18 cellular contexts compared by ENCODE assay signal in the genomic region with DNA sequence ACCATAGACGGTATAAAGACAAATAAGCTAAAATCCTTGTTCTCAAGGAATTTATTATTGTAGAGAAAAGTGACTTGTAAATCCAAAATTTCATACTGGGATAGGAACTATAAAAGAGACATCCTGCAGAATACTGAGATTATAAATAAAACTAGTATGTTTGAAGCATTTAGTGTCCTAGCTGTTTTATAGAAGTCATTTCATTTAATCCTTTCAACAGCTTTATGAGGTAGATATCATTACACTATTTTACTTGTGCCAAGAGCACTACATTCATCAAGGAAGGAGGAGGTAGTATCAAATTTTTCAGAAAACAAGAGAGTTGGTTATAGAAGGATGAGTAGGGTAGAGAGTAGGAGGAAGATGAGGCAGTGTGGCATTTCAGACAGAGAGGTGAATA.
DNase-seq lines count a peak whose midpoint lies in the region; ATAC-seq and TF ChIP-seq lines count a peak whose summit lies in the region.
"Had no signal": no experiment of that assay in that cellular context is flagged by ENCODE, and none has a peak within 500 bp of the region (broad histone marks: within the 10 kb centered on the region; RNA-seq: fewer than 3 reads in every experiment).

No MANE protein-coding gene starts in this region.

- POLR2A ChIA-PET in CD4-positive, alpha-beta T cell (lab: Charles Lee) = no interaction called here
- POLR2A ChIA-PET in PC-3 (lab: Charles Lee; ENCODE audit: unreplicated experiment) = no interaction called here

- H3K4me3 Mint-ChIP-seq in CD4-positive, alpha-beta T cell = no peak overlapping the region
- no peak overlapping the region for H3K4me3 Mint-ChIP-seq in nephron
- no peak overlapping the region for H3K4me3 Mint-ChIP-seq in stimulated activated naive B cell treated with anti-CD40 and anti-IgM and Interleukin-4, amounts not matched to agents 10 μg/mL and 1 μg/mL and 100 μg/mL, for 72 hours
- H3K4me3 Mint-ChIP-seq: CD4-positive, alpha-beta memory T cell; IgD-negative memory B cell had no signal

- no peaks in the 10 kb centered on the region for H3K27me3 ChIP-seq in CD4-positive, alpha-beta T cell (ENCODE audit: control insufficient read depth, insufficient read depth, low read length)
- H3K27me3 ChIP-seq in PC-3 (ENCODE audit: low read length) = no peaks in the 10 kb centered on the region
- no peaks in the 10 kb centered on the region for H3K27me3 ChIP-seq in transverse colon
- H3K27me3 ChIP-seq in testis = no peaks in the 10 kb centered on the region
- H3K27me3 ChIP-seq: MG63 had no signal

- TF ChIP-seq EP300 in transverse colon (IDR thresholded peaks at IDR 0.05; ENCODE audit: low read depth) = no peak

- BruUV-seq in PC-3 (replicated peaks; lab: Mats Ljungman, UMichigan) = no TSS peak

- H3K4me3 ChIP-seq in PC-3 (ENCODE audit: low read length) (no peak overlapping the region), transverse colon (no peak overlapping the region), testis (no peak overlapping the region)
- H3K4me3 ChIP-seq: MG63 had no signal

- H3K79me2 ChIP-seq in PC-3 (ENCODE audit: low read length) = no peaks in the 10 kb centered on the region

- intact Hi-C loops in CD4-positive, alpha-beta T cell (cut with DNase I, micrococcal nuclease) = no loop called here
- intact Hi-C loops in PC-3 (cut with micrococcal nuclease) (loop anchor here (2.0 to 5.0 kb wide), 3 partner anchors 21 to 152 kb away; partner anchors contain the start of gene OLFML2B), transverse colon (cut with DNase I; ENCODE audit: low total_unique reads) (loop anchor here (10.0 kb wide), 1 partner anchor 139 kb away; the partner anchor contains the start of gene OLFML2B), testis (cut with DNase I; ENCODE audit: low total_unique reads) (no loop called here)

- peaks cover 5% of the 10 kb centered on the region for H3F3A ChIP-seq in PC-3 (ENCODE audit: low read length, unreplicated experiment)

- peak overlapping the region; percentile 9 for H3K27ac Mint-ChIP-seq in CD4-positive, alpha-beta T cell
- H3K27ac Mint-ChIP-seq in nephron = peak overlapping the region; percentile 35 to 69 (median 63)
- no peak overlapping the region for H3K27ac Mint-ChIP-seq in stimulated activated naive B cell treated with anti-CD40 and anti-IgM and Interleukin-4, amounts not matched to agents 10 μg/mL and 1 μg/mL and 100 μg/mL, for 72 hours
- H3K27ac Mint-ChIP-seq: CD4-positive, alpha-beta memory T cell; IgD-negative memory B cell had no signal

- CTCF ChIA-PET in CD4-positive, alpha-beta T cell (lab: Charles Lee) = interaction anchor here (0.8 kb wide), 1 partner anchor 40 kb away, joined by 3 read pairs; no protein-coding TSS in a partner anchor
- CTCF ChIA-PET in PC-3 (lab: Charles Lee) = no interaction called here

- no peak overlapping the region for H3K27ac ChIP-seq in CD4-positive, alpha-beta T cell (ENCODE audit: low read depth, low read length)
- no peak overlapping the region for H3K27ac ChIP-seq in PC-3 (ENCODE audit: low read length)
- peak overlapping the region in 3 of 4 donors; percentile 9 to 40 (median 9) for H3K27ac ChIP-seq in transverse colon
- no peak overlapping the region for H3K27ac ChIP-seq in testis

- no peaks in the 10 kb centered on the region for H3K9me3 ChIP-seq in CD4-positive, alpha-beta T cell (ENCODE audit: control insufficient read depth, low read length)
- no peaks in the 10 kb centered on the region for H3K9me3 ChIP-seq in PC-3 (ENCODE audit: low read length)
- no peaks in the 10 kb centered on the region for H3K9me3 ChIP-seq in transverse colon
- no peaks in the 10 kb centered on the region for H3K9me3 ChIP-seq in testis
- H3K9me3 ChIP-seq: MG63 had no signal

- H3K27me3 Mint-ChIP-seq in CD4-positive, alpha-beta T cell = no peaks in the 10 kb centered on the region
- no peaks in the 10 kb centered on the region for H3K27me3 Mint-ChIP-seq in nephron (ENCODE audit: low read depth)
- no peaks in the 10 kb centered on the region for H3K27me3 Mint-ChIP-seq in stimulated activated naive B cell treated with anti-CD40 and anti-IgM and Interleukin-4, amounts not matched to agents 10 μg/mL and 1 μg/mL and 100 μg/mL, for 72 hours
- H3K27me3 Mint-ChIP-seq: CD4-positive, alpha-beta memory T cell; IgD-negative memory B cell had no signal

- DNase-seq in CD4-positive, alpha-beta T cell = no peak
- DNase-seq in PC-3 (no peak), transverse colon (no peak), DMS79 treated with DMSO at 0.1 percent for 48 hours (lab: John Stamatoyannopoulos, UW) (no peak), testis (no peak)
- no peak for DNase-seq in stimulated activated naive B cell treated with anti-CD40 and anti-IgM and Interleukin-4, amounts not matched to agents 10 μg/mL and 1 μg/mL and 100 μg/mL, for 72 hours
- DNase-seq: CD4-positive, alpha-beta memory T cell; Karpas-422; MG63; NCI-H1048; NCI-H1436; NCI-H1930; NCI-H345; NCI-H524 treated with DMSO at 0.1 percent for 48 hours; RPMI8226; SHP77 treated with DMSO at 0.1 percent for 48 hours had no signal

- WGBS in transverse colon (ENCODE audit: low coverage in 1 of 2), 2 donors = 53 to 68% methylated on average over 1 of the region's 1 CpG
- 62 to 84% methylated on average over 1 of the region's 1 CpG for WGBS in testis, 2 donors

- no peak overlapping the region for H2AFZ ChIP-seq in PC-3 (ENCODE audit: low read length)

- H4K20me1 ChIP-seq in PC-3 (ENCODE audit: low read length) = no peaks in the 10 kb centered on the region

- no peaks in the 10 kb centered on the region for H3K36me3 ChIP-seq in PC-3 (ENCODE audit: low read depth, low read length)
- peaks cover 0 to 9% (median 0%) of the 10 kb centered on the region in 4 donors for H3K36me3 ChIP-seq in transverse colon
- H3K36me3 ChIP-seq in testis (ENCODE audit: low read depth, missing control alignments) = no peaks in the 10 kb centered on the region

- H3K4me1 ChIP-seq in PC-3 (ENCODE audit: insufficient read depth, low read length) (peaks cover 23% of the 10 kb centered on the region), transverse colon (peaks cover 0 to 11% (median 5%) of the 10 kb centered on the region in 4 donors), testis (no peaks in the 10 kb centered on the region)

- ATAC-seq in CD4-positive, alpha-beta T cell (ENCODE audit: poor library complexity) = no peak
- peak; percentile 8; the same call in 1 of the 2 replicates for ATAC-seq in PC-3
- no peak for ATAC-seq in stimulated activated naive B cell treated with anti-CD40 and anti-IgM and Interleukin-4, amounts not matched to agents 10 μg/mL and 1 μg/mL and 100 μg/mL, for 72 hours (replicated peaks)

- TF ChIP-seq POLR2A in transverse colon (IDR thresholded peaks at IDR 0.05) (no peak), testis (IDR thresholded peaks at IDR 0.05) (no peak)

- in situ Hi-C loops in transverse colon (cut with MboI; ENCODE audit: low pct_ligation_motif_present in 1 of 4, low pct_unique_long_range_greater_than_20kb in 1 of 4, low sequenced_read_pairs in 3 of 4) = no loop called here

- H3K9me2 ChIP-seq in PC-3 (replicated peaks; ENCODE audit: low read length) = no peaks in the 10 kb centered on the region

- H3K4me1 Mint-ChIP-seq in CD4-positive, alpha-beta T cell (ENCODE audit: low read depth) = no peaks in the 10 kb centered on the region
- H3K4me1 Mint-ChIP-seq in nephron = peaks cover 58% of the 10 kb centered on the region
- no peaks in the 10 kb centered on the region for H3K4me1 Mint-ChIP-seq in stimulated activated naive B cell treated with anti-CD40 and anti-IgM and Interleukin-4, amounts not matched to agents 10 μg/mL and 1 μg/mL and 100 μg/mL, for 72 hours

- no peak overlapping the region for H3K9ac ChIP-seq in PC-3 (ENCODE audit: low read length)

- no peak for TF ChIP-seq CTCF in CD4-positive, alpha-beta T cell (IDR thresholded peaks at IDR 0.05)
- TF ChIP-seq CTCF in PC-3 (conservative IDR thresholded peaks at IDR 0.05; ENCODE audit: low read depth, low read length) = no peak
- TF ChIP-seq CTCF in nephron (IDR thresholded peaks at IDR 0.05; ENCODE audit: unreplicated experiment in 3 of 3) = no peak
- TF ChIP-seq CTCF in transverse colon (IDR thresholded peaks at IDR 0.05) = no peak
- no peak for TF ChIP-seq CTCF in testis (IDR thresholded peaks at IDR 0.05)

- H3K9me3 Mint-ChIP-seq in CD4-positive, alpha-beta T cell = no peaks in the 10 kb centered on the region
- H3K9me3 Mint-ChIP-seq in nephron = no peaks in the 10 kb centered on the region
- H3K9me3 Mint-ChIP-seq in stimulated activated naive B cell treated with anti-CD40 and anti-IgM and Interleukin-4, amounts not matched to agents 10 μg/mL and 1 μg/mL and 100 μg/mL, for 72 hours = no peaks in the 10 kb centered on the region
- H3K9me3 Mint-ChIP-seq: CD4-positive, alpha-beta memory T cell had no signal

- no peak overlapping the region for H3K4me2 ChIP-seq in PC-3 (ENCODE audit: low read length)

- peaks cover 49% of the 10 kb centered on the region for H3K36me3 Mint-ChIP-seq in CD4-positive, alpha-beta T cell (ENCODE audit: low read depth)
- peaks cover 26% of the 10 kb centered on the region for H3K36me3 Mint-ChIP-seq in nephron (ENCODE audit: low read depth)
- peaks cover 23 to 31% of the 10 kb centered on the region in 2 donors for H3K36me3 Mint-ChIP-seq in stimulated activated naive B cell treated with anti-CD40 and anti-IgM and Interleukin-4, amounts not matched to agents 10 μg/mL and 1 μg/mL and 100 μg/mL, for 72 hours

Comparison
In these comparisons a context has a peak if more than half of its experiments do, and no peak if none do; other contexts are left out.
1. H3K27ac ChIP-seq: peak in transverse colon (3 of 4); none in CD4-positive, alpha-beta T cell (single experiment), PC-3 (single experiment) and testis (0 of 2).
2. intact Hi-C loops: an anchor here in PC-3 (2.0 to 5.0 kb wide) and transverse colon (10.0 kb wide); none called in CD4-positive, alpha-beta T cell and testis.